Comparison of ENCODE assay signal across 10 cellular contexts in the genomic region with DNA sequence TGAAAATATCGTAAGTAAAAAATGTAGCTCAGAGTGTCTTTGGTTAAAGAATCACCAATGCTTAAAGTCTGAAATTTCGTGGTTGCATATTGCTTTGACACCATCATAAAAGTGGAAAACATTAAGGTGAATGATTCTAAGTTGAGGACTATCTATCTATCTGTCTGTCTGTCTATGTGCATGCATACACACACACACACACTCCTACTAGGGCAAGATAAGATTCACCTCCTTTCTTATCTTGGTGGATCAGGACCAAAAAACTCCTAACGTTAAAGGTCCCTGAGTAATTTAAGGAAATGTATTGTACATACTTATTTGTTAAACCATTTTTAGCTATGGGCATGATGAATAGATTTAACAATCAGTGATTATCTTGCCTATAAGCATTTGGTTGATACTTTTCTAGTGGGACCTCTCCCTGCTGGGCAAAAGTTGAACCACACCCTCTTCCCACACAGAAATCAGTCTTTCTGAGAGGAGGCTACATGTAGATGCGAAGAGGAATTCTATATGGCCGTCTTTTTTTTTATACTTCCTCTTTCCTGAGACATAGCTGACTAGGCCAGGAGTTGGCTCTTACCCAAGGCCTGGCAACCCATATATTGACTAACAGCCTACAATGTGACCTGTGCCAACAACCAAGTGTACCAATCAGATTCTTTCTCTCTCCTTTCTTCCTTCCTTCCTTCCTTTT. TPM values are rescaled to one million over a fixed set of nuclear protein-coding genes. Genes with fewer than 3 reads are reported as not detected.
DNase-seq lines count a peak whose midpoint lies in the region; ATAC-seq and TF ChIP-seq lines count a peak whose summit lies in the region.
"Had no signal": no experiment of that assay in that cellular context is flagged by ENCODE, and none has a peak within 500 bp of the region (broad histone marks: within the 10 kb centered on the region; RNA-seq: fewer than 3 reads in every experiment).

No MANE protein-coding gene starts in this region.

- H3K27me3 Mint-ChIP-seq in mesothelial cell of epicardium (ENCODE audit: low read depth): no peaks in the 10 kb centered on the region

- TF ChIP-seq CTCF in choroid plexus epithelial cell (conservative IDR thresholded peaks at IDR 0.05; ENCODE audit: low read depth, low read length) (peak; percentile 35), mesothelial cell of epicardium (IDR thresholded peaks at IDR 0.05; ENCODE audit: unreplicated experiment) (peak; percentile 45), vagina (IDR thresholded peaks at IDR 0.05) (no peak)

- no peak overlapping the region for H3K27ac ChIP-seq in vagina
- H3K27ac ChIP-seq: RWPE1 had no signal

- H3K36me3 ChIP-seq in vagina: peaks cover 0 to 21% of the 10 kb centered on the region in 2 donors

- no peaks in the 10 kb centered on the region for H3K9me3 Mint-ChIP-seq in mesothelial cell of epicardium
- no peaks in the 10 kb centered on the region for H3K9me3 Mint-ChIP-seq in stimulated activated effector memory CD8-positive, alpha-beta T cell treated with anti-CD3 and anti-CD28 coated beads, Interleukin-12 subunit alpha, Interleukin-12 subunit beta, amount 100 ng/mL, for 72 hours

- DNase-seq in ELR (ENCODE audit: low read depth): peak; percentile 27
- peak; percentile 98 for DNase-seq in MV-4-11 (lab: John Stamatoyannopoulos, UW)
- DNase-seq in choroid plexus epithelial cell (ENCODE audit: low read depth): no peak
- no peak for DNase-seq in mesothelial cell of epicardium (ENCODE audit: low spot score in 2 of 2, unreplicated experiment in 2 of 2)
- no peak for DNase-seq in vagina (ENCODE audit: extremely low spot score in 2 of 2)
- no peak for DNase-seq in stimulated activated effector memory CD8-positive, alpha-beta T cell treated with anti-CD3 and anti-CD28 coated beads, Interleukin-12 subunit alpha, Interleukin-12 subunit beta, amount 100 ng/mL, for 72 hours (ENCODE audit: low spot score in 2 of 2)
- DNase-seq in H4 (ENCODE audit: low spot score): no peak
- DNase-seq in NCI-H146 (lab: John Stamatoyannopoulos, UW): no peak
- DNase-seq: NCI-H1417 had no signal

- no peaks in the 10 kb centered on the region for H3K9me3 ChIP-seq in vagina

- peaks cover 1% of the 10 kb centered on the region for H3K4me1 ChIP-seq in vagina

- H3K4me1 Mint-ChIP-seq in mesothelial cell of epicardium: peaks cover 2% of the 10 kb centered on the region
- H3K4me1 Mint-ChIP-seq in stimulated activated effector memory CD8-positive, alpha-beta T cell treated with anti-CD3 and anti-CD28 coated beads, Interleukin-12 subunit alpha, Interleukin-12 subunit beta, amount 100 ng/mL, for 72 hours: peaks cover 7% of the 10 kb centered on the region

- H3K4me3 ChIP-seq in choroid plexus epithelial cell (ENCODE audit: low read depth, low read length) (no peak overlapping the region), vagina (no peak overlapping the region)

- H3K36me3 Mint-ChIP-seq in mesothelial cell of epicardium: peaks cover 5% of the 10 kb centered on the region
- H3K36me3 Mint-ChIP-seq in stimulated activated effector memory CD8-positive, alpha-beta T cell treated with anti-CD3 and anti-CD28 coated beads, Interleukin-12 subunit alpha, Interleukin-12 subunit beta, amount 100 ng/mL, for 72 hours: peaks cover 90% of the 10 kb centered on the region

- TF ChIP-seq POLR2A in vagina (IDR thresholded peaks at IDR 0.05): no peak

- no peak overlapping the region for H3K4me3 Mint-ChIP-seq in mesothelial cell of epicardium
- no peak overlapping the region for H3K4me3 Mint-ChIP-seq in stimulated activated effector memory CD8-positive, alpha-beta T cell treated with anti-CD3 and anti-CD28 coated beads, Interleukin-12 subunit alpha, Interleukin-12 subunit beta, amount 100 ng/mL, for 72 hours

- no peak for ATAC-seq in stimulated activated effector memory CD8-positive, alpha-beta T cell treated with anti-CD3 and anti-CD28 coated beads, Interleukin-12 subunit alpha, Interleukin-12 subunit beta, amount 100 ng/mL, for 72 hours

- intact Hi-C loops in vagina (cut with DNase I): loop anchor here (10.0 kb wide), 1 partner anchor 265 kb away; no protein-coding TSS in a partner anchor

- no peaks in the 10 kb centered on the region for H3K27me3 ChIP-seq in vagina

- no peak overlapping the region for H3K27ac Mint-ChIP-seq in mesothelial cell of epicardium
- H3K27ac Mint-ChIP-seq in stimulated activated effector memory CD8-positive, alpha-beta T cell treated with anti-CD3 and anti-CD28 coated beads, Interleukin-12 subunit alpha, Interleukin-12 subunit beta, amount 100 ng/mL, for 72 hours: no peak overlapping the region

RNA-seq across cellular contexts. Expression of a gene that starts 19.3 kb away (rescaled TPM):
- 21.0 to 22.8 TPM (median 22.8 TPM) in 3 replicates for total RNA-seq in mesothelial cell of epicardium
- total RNA-seq in vagina: 3.9 TPM
- 29.6 and 34.4 TPM in 2 replicates for total RNA-seq in H4 (2014; rRNA removed; shearing (Covaris generic))

RNA-seq across cellular contexts. Expression of a gene that starts 19.9 kb away (rescaled TPM):
- total RNA-seq in mesothelial cell of epicardium: 31.0 to 31.9 TPM (median 31.4 TPM) in 3 replicates
- total RNA-seq in vagina: 98.7 TPM
- total RNA-seq in H4 (2014; rRNA removed; shearing (Covaris generic)): 114 and 182 TPM in 2 replicates

RNA-seq across cellular contexts. Expression of a gene that starts 39.2 kb away (rescaled TPM):
- total RNA-seq in mesothelial cell of epicardium (1.5 to 2.2 TPM (median 1.9 TPM) in 3 replicates), vagina (23.1 TPM)
- total RNA-seq in H4 (2014; rRNA removed; shearing (Covaris generic)): 0.02 TPM in 1 of 2 replicates, not detected in the other

Comparison
In these comparisons a context has a peak if more than half of its experiments do, and no peak if none do; other contexts are left out.
1. DNase-seq: peak in ELR (single experiment) and MV-4-11 (single experiment); none in choroid plexus epithelial cell (single experiment), mesothelial cell of epicardium (0 of 2), vagina (0 of 2), stimulated activated effector memory CD8-positive, alpha-beta T cell treated with anti-CD3 and anti-CD28 coated beads, Interleukin-12 subunit alpha, Interleukin-12 subunit beta, amount 100 ng/mL, for 72 hours (0 of 2), H4 (single experiment) and NCI-H146 (single experiment).
2. CTCF ChIP-seq: peak in choroid plexus epithelial cell (single experiment) and mesothelial cell of epicardium (single experiment); none in vagina (0 of 3).